In the genomic region with DNA sequence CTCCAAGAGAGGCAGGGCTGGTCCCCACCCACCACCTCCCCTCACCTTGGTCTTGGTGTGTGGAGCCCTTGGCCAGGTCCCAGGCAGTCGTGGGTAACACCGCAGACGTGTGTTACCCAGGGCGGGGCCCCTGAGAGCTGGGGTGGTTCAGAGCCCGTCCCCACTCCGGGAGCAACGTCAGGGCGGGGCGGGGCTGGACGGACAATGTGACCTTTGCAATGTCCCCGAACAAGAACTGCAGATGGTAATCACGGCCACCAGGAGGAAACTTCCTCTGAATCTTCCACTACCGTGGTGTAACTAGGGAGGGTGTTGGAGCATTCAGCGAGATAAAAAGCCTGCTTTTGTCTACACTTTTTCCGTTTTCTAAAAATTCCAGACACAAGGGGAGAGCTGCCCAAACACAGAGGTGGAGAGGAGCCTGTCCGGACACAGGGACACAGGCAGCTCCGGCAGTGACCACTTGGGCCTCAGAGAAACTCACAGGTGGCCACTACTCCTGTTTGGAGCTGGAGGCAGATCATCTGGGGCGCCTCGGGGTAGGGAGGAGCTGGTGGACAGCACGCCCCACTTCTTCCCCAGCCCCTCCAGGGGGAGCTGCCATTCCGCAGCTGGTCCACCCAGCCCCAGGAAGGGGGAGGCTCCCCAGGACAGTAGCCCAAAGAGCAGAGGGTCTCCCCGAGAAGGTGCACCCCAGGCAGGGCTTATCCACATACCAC, we compare ENCODE assay signal across 1 cellular context.
TF ChIP-seq lines count a peak whose summit lies in the region.

No MANE protein-coding gene starts in this region.

TF ChIP-seq in HepG2, 621 proteins besides CTCF, POLR2A, EP300 and RAD21 (continued from another document and continues in another):
- TF ChIP-seq ZNF614 (CRISPR knock-in tag; IDR thresholded peaks at IDR 0.05; ENCODE audit: borderline replicate concordance): peak; percentile 59; the same call in 1 of the 2 replicates
- TF ChIP-seq HOXA7 (CRISPR knock-in tag; IDR thresholded peaks at IDR 0.05): no peak
- TF ChIP-seq ZNF253 (CRISPR knock-in tag; IDR thresholded peaks at IDR 0.05; ENCODE audit: borderline replicate concordance): no peak
- no peak for TF ChIP-seq MIER2 (CRISPR knock-in tag; IDR thresholded peaks at IDR 0.05)
- peak; percentile 16; the same call in 1 of the 2 replicates for TF ChIP-seq ZNF331 (CRISPR knock-in tag; IDR thresholded peaks at IDR 0.05)
- TF ChIP-seq, protein P1, sequence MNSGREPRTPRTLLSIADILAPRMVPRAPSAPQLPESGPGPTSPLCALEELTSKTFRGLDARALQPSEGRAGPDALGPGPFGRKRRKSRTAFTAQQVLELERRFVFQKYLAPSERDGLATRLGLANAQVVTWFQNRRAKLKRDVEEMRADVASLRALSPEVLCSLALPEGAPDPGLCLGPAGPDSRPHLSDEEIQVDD (CRISPR knock-in tag; IDR thresholded peaks at IDR 0.05; ENCODE audit: borderline replicate concordance): no peak
- no peak for TF ChIP-seq RBM22 (optimal IDR thresholded peaks at IDR 0.05; ENCODE audit: low read length)
- TF ChIP-seq, protein P2, sequence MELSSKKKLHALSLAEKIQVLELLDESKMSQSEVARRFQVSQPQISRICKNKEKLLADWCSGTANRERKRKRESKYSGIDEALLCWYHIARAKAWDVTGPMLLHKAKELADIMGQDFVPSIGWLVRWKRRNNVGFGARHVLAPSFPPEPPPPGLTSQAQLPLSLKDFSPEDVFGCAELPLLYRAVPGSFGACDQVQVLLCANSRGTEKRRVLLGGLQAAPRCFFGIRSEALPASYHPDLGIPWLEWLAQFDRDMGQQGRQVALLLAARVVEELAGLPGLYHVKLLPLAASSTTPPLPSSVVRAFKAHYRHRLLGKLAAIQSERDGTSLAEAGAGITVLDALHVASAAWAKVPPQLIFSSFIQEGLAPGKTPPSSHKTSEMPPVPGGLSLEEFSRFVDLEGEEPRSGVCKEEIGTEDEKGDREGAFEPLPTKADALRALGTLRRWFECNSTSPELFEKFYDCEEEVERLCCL (CRISPR knock-in tag; IDR thresholded peaks at IDR 0.05; ENCODE audit: borderline replicate concordance): no peak
- TF ChIP-seq IKZF4 (CRISPR knock-in tag; IDR thresholded peaks at IDR 0.05; ENCODE audit: borderline replicate concordance, low read depth, not compliant biosample characterization): no peak
- TF ChIP-seq KLF9 (CRISPR knock-in tag; IDR thresholded peaks at IDR 0.05; ENCODE audit: low read depth): no peak
- no peak for TF ChIP-seq SRY (CRISPR knock-in tag; IDR thresholded peaks at IDR 0.05)
- TF ChIP-seq CEBPB (IDR thresholded peaks at IDR 0.05; ENCODE audit: borderline replicate concordance, low read depth, low read length): no peak
- TF ChIP-seq, protein P3, sequence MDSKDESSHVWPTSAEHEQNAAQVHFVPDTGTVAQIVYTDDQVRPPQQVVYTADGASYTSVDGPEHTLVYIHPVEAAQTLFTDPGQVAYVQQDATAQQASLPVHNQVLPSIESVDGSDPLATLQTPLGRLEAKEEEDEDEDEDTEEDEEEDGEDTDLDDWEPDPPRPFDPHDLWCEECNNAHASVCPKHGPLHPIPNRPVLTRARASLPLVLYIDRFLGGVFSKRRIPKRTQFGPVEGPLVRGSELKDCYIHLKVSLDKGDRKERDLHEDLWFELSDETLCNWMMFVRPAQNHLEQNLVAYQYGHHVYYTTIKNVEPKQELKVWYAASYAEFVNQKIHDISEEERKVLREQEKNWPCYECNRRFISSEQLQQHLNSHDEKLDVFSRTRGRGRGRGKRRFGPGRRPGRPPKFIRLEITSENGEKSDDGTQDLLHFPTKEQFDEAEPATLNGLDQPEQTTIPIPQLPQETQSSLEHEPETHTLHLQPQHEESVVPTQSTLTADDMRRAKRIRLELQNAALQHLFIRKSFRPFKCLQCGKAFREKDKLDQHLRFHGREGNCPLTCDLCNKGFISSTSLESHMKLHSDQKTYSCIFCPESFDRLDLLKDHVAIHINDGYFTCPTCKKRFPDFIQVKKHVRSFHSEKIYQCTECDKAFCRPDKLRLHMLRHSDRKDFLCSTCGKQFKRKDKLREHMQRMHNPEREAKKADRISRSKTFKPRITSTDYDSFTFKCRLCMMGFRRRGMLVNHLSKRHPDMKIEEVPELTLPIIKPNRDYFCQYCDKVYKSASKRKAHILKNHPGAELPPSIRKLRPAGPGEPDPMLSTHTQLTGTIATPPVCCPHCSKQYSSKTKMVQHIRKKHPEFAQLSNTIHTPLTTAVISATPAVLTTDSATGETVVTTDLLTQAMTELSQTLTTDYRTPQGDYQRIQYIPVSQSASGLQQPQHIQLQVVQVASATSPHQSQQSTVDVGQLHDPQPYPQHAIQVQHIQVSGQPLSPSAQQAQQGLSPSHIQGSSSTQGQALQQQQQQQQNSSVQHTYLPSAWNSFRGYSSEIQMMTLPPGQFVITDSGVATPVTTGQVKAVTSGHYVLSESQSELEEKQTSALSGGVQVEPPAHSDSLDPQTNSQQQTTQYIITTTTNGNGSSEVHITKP (CRISPR knock-in tag; IDR thresholded peaks at IDR 0.05; ENCODE audit: low read depth): peak; percentile 51; the same call in 1 of the 2 replicates
- peak; percentile 96 for TF ChIP-seq ESRRA (CRISPR knock-in tag; IDR thresholded peaks at IDR 0.05; ENCODE audit: low read depth)
- no peak for TF ChIP-seq MAFK (conservative IDR thresholded peaks at IDR 0.05 in 1 of 2, IDR thresholded peaks at IDR 0.05 in 1 of 2; ENCODE audit: low read length in 2 of 2)
- TF ChIP-seq, protein P4, sequence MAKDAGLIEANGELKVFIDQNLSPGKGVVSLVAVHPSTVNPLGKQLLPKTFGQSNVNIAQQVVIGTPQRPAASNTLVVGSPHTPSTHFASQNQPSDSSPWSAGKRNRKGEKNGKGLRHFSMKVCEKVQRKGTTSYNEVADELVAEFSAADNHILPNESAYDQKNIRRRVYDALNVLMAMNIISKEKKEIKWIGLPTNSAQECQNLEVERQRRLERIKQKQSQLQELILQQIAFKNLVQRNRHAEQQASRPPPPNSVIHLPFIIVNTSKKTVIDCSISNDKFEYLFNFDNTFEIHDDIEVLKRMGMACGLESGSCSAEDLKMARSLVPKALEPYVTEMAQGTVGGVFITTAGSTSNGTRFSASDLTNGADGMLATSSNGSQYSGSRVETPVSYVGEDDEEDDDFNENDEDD (CRISPR knock-in tag; IDR thresholded peaks at IDR 0.05; ENCODE audit: borderline replicate concordance): no peak; the same call in 1 of the 2 replicates
- TF ChIP-seq, protein P5, sequence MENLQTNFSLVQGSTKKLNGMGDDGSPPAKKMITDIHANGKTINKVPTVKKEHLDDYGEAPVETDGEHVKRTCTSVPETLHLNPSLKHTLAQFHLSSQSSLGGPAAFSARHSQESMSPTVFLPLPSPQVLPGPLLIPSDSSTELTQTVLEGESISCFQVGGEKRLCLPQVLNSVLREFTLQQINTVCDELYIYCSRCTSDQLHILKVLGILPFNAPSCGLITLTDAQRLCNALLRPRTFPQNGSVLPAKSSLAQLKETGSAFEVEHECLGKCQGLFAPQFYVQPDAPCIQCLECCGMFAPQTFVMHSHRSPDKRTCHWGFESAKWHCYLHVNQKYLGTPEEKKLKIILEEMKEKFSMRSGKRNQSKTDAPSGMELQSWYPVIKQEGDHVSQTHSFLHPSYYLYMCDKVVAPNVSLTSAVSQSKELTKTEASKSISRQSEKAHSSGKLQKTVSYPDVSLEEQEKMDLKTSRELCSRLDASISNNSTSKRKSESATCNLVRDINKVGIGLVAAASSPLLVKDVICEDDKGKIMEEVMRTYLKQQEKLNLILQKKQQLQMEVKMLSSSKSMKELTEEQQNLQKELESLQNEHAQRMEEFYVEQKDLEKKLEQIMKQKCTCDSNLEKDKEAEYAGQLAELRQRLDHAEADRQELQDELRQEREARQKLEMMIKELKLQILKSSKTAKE (CRISPR knock-in tag; IDR thresholded peaks at IDR 0.05; ENCODE audit: borderline replicate concordance): no peak
- TF ChIP-seq DR1 (CRISPR knock-in tag; IDR thresholded peaks at IDR 0.05): 0 out of 2 replicates have a peak, but pooled peaks have one; percentile 23
- TF ChIP-seq RARA (CRISPR knock-in tag; IDR thresholded peaks at IDR 0.05): peak; percentile 58
- TF ChIP-seq KMT2B (CRISPR knock-in tag; IDR thresholded peaks at IDR 0.05): no peak
- TF ChIP-seq ZNF556 (CRISPR knock-in tag; IDR thresholded peaks at IDR 0.05; ENCODE audit: borderline replicate concordance): peak; percentile 80; the same call in 1 of the 2 replicates
- TF ChIP-seq, protein P6, sequence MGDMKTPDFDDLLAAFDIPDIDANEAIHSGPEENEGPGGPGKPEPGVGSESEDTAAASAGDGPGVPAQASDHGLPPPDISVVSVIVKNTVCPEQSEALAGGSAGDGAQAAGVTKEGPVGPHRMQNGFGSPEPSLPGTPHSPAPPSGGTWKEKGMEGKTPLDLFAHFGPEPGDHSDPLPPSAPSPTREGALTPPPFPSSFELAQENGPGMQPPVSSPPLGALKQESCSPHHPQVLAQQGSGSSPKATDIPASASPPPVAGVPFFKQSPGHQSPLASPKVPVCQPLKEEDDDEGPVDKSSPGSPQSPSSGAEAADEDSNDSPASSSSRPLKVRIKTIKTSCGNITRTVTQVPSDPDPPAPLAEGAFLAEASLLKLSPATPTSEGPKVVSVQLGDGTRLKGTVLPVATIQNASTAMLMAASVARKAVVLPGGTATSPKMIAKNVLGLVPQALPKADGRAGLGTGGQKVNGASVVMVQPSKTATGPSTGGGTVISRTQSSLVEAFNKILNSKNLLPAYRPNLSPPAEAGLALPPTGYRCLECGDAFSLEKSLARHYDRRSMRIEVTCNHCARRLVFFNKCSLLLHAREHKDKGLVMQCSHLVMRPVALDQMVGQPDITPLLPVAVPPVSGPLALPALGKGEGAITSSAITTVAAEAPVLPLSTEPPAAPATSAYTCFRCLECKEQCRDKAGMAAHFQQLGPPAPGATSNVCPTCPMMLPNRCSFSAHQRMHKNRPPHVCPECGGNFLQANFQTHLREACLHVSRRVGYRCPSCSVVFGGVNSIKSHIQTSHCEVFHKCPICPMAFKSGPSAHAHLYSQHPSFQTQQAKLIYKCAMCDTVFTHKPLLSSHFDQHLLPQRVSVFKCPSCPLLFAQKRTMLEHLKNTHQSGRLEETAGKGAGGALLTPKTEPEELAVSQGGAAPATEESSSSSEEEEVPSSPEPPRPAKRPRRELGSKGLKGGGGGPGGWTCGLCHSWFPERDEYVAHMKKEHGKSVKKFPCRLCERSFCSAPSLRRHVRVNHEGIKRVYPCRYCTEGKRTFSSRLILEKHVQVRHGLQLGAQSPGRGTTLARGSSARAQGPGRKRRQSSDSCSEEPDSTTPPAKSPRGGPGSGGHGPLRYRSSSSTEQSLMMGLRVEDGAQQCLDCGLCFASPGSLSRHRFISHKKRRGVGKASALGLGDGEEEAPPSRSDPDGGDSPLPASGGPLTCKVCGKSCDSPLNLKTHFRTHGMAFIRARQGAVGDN (CRISPR knock-in tag; IDR thresholded peaks at IDR 0.05): peak; percentile 81
- TF ChIP-seq, protein P7, sequence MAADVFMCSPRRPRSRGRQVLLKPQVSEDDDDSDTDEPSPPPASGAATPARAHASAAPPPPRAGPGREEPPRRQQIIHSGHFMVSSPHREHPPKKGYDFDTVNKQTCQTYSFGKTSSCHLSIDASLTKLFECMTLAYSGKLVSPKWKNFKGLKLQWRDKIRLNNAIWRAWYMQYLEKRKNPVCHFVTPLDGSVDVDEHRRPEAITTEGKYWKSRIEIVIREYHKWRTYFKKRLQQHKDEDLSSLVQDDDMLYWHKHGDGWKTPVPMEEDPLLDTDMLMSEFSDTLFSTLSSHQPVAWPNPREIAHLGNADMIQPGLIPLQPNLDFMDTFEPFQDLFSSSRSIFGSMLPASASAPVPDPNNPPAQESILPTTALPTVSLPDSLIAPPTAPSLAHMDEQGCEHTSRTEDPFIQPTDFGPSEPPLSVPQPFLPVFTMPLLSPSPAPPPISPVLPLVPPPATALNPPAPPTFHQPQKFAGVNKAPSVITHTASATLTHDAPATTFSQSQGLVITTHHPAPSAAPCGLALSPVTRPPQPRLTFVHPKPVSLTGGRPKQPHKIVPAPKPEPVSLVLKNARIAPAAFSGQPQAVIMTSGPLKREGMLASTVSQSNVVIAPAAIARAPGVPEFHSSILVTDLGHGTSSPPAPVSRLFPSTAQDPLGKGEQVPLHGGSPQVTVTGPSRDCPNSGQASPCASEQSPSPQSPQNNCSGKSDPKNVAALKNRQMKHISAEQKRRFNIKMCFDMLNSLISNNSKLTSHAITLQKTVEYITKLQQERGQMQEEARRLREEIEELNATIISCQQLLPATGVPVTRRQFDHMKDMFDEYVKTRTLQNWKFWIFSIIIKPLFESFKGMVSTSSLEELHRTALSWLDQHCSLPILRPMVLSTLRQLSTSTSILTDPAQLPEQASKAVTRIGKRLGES (CRISPR knock-in tag; IDR thresholded peaks at IDR 0.05; ENCODE audit: borderline replicate concordance): no peak
- TF ChIP-seq HIVEP1 (CRISPR knock-in tag; IDR thresholded peaks at IDR 0.05): no peak; the same call in 1 of the 2 replicates
- no peak for TF ChIP-seq PHF20 (CRISPR knock-in tag; IDR thresholded peaks at IDR 0.05)
- TF ChIP-seq, protein P8, sequence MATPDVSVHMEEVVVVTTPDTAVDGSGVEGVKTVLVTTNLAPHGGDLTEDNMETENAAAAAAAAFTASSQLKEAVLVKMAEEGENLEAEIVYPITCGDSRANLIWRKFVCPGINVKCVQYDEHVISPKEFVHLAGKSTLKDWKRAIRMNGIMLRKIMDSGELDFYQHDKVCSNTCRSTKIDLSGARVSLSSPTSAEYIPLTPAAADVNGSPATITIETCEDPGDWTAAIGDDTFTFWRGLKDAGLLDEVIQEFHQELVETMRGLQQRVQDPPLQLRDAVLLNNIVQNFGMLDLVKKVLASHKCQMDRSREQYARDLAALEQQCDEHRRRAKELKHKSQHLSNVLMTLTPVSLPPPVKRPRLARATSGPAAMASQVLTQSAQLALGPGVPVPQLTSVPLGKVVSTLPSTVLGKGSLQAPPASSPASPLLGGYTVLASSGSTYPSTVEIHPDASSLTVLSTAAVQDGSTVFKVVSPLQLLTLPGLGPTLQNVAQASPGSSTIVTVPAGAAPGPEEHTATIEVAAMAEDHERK (CRISPR knock-in tag; IDR thresholded peaks at IDR 0.05; ENCODE audit: low read depth): no peak
- peak; percentile 59 for TF ChIP-seq SALL1 (CRISPR knock-in tag; IDR thresholded peaks at IDR 0.05)
- TF ChIP-seq FOXM1 (CRISPR knock-in tag; IDR thresholded peaks at IDR 0.05): no peak
- no peak for TF ChIP-seq ZNF816 (CRISPR knock-in tag; IDR thresholded peaks at IDR 0.05; ENCODE audit: borderline replicate concordance)
- TF ChIP-seq ZNF33A (CRISPR knock-in tag; IDR thresholded peaks at IDR 0.05; ENCODE audit: borderline replicate concordance): no peak
- TF ChIP-seq CHD4 (IDR thresholded peaks at IDR 0.05; ENCODE audit: borderline replicate concordance, low read length): 0 out of 2 replicates have a peak, but pooled peaks have one; percentile 28
- peak; percentile 22; the same call in 1 of the 2 replicates for TF ChIP-seq ZFY (CRISPR knock-in tag; IDR thresholded peaks at IDR 0.05)
- TF ChIP-seq, protein P9, sequence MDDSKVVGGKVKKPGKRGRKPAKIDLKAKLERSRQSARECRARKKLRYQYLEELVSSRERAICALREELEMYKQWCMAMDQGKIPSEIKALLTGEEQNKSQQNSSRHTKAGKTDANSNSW (CRISPR knock-in tag; IDR thresholded peaks at IDR 0.05; ENCODE audit: borderline replicate concordance): no peak
- no peak for TF ChIP-seq FIP1L1 (IDR thresholded peaks at IDR 0.05; ENCODE audit: borderline replicate concordance, insufficient read depth, low read depth, low read length)
- TF ChIP-seq HMG20B (CRISPR knock-in tag; conservative IDR thresholded peaks at IDR 0.05): no peak
- no peak for TF ChIP-seq ZNF766 (CRISPR knock-in tag; IDR thresholded peaks at IDR 0.05; ENCODE audit: borderline replicate concordance)
- TF ChIP-seq PTBP1 (IDR thresholded peaks at IDR 0.05; ENCODE audit: low read depth, low read length, poor library complexity, severe bottlenecking): no peak
